In genomic region chr2:158969717-158970521, GRCh38 we compare ENCODE assay signal across 8 cellular contexts. TPM values are rescaled to one million over a fixed set of nuclear protein-coding genes. Genes with fewer than 3 reads are reported as not detected.
DNase-seq lines count a peak whose midpoint lies in the region; ATAC-seq and TF ChIP-seq lines count a peak whose summit lies in the region.

No MANE protein-coding gene starts in this region.

- H3K9me3 ChIP-seq in GM23248 (ENCODE audit: low read depth) (no peaks in the 10 kb centered on the region), neural cell (ENCODE audit: low read length) (no peaks in the 10 kb centered on the region)

- TF ChIP-seq CTCF in WI38 (IDR thresholded peaks at IDR 0.05; ENCODE audit: low read depth, low read length), result no peak
- TF ChIP-seq CTCF in foreskin fibroblast (IDR thresholded peaks at IDR 0.05; ENCODE audit: low read depth, low read length), result no peak
- no peak for TF ChIP-seq CTCF in neural cell (IDR thresholded peaks at IDR 0.05; ENCODE audit: poor library complexity, severe bottlenecking)

- peak overlapping the region; percentile 82 for H3K4me2 ChIP-seq in GM23248 (ENCODE audit: unreplicated experiment)
- peak overlapping the region; percentile 75 for H3K4me2 ChIP-seq in neural cell (ENCODE audit: low read length)

- H3K79me2 ChIP-seq in GM23248 (ENCODE audit: insufficient read depth) (peaks cover 61% of the 10 kb centered on the region), neural cell (replicated peaks; ENCODE audit: insufficient read depth, low read length) (no peaks in the 10 kb centered on the region)

- H2AFZ ChIP-seq in GM23248, result peak overlapping the region; percentile 90
- no peak overlapping the region for H2AFZ ChIP-seq in neural cell (ENCODE audit: low read depth, low read length)

- H3K4me3 ChIP-seq in GM23248 (peak overlapping the region; percentile 80), WI38 (ENCODE audit: low read depth, low read length) (peak overlapping the region; percentile 83), foreskin fibroblast (ENCODE audit: low read depth in 1 of 2, low read length in 2 of 2) (peak overlapping the region; percentile 56 to 87), neural cell (ENCODE audit: low read length) (peak overlapping the region; percentile 73)

- H3K9ac ChIP-seq in GM23248, result peak overlapping the region; percentile 83
- no peak overlapping the region for H3K9ac ChIP-seq in neural cell (ENCODE audit: low read length)

- peaks cover 8% of the 10 kb centered on the region; the same call in 1 of the 2 replicates for H3K4me1 ChIP-seq in GM23248 (ENCODE audit: insufficient read depth)

- H3K27me3 ChIP-seq in GM23248 (replicated peaks; ENCODE audit: insufficient read depth) (no peaks in the 10 kb centered on the region), neural cell (ENCODE audit: insufficient read depth, low read depth, low read length) (peaks cover 86% of the 10 kb centered on the region)

- H3F3A ChIP-seq in GM23248 (ENCODE audit: insufficient read depth) (peaks cover 35% of the 10 kb centered on the region), neural cell (ENCODE audit: insufficient read depth, low read length, poor library complexity, severe bottlenecking) (no peaks in the 10 kb centered on the region)

- no peaks in the 10 kb centered on the region for H4K20me1 ChIP-seq in GM23248 (ENCODE audit: insufficient read depth)
- H4K20me1 ChIP-seq in neural cell (ENCODE audit: insufficient read depth), result no peaks in the 10 kb centered on the region

- WGBS in GM23248 (ENCODE audit: low coverage in 1 of 2, low lambda C conversion rate in 2 of 2, missing lambda C conversion rate in 2 of 2), 2 experiments, result 2% methylated on average over 27 of the region's 27 CpGs

- in situ Hi-C loops in ACHN (cut with HindIII; ENCODE audit: low pct_ligation_motif_present, low pct_unique_long_range_greater_than_20kb, low sequenced_read_pairs) (no loop called here), GM23248 (cut with MboI) (no loop called here)

- peak; percentile 46 for DNase-seq in ACHN
- DNase-seq in GM23248, result peak; percentile 58
- peak in 1 of 2 donors; percentile 54 for DNase-seq in foreskin fibroblast
- no peak for DNase-seq in NCI-H146 (lab: John Stamatoyannopoulos, UW)

- H3K27ac ChIP-seq in GM23248, result peak overlapping the region; percentile 84
- H3K27ac ChIP-seq in neural cell (ENCODE audit: low read length), result no peak overlapping the region

- ATAC-seq in GM21576 (IDR thresholded peaks at IDR 0.05; ENCODE audit: unreplicated experiment) (no peak), GM21423 (IDR thresholded peaks at IDR 0.05; ENCODE audit: unreplicated experiment) (no peak)

- TF ChIP-seq EP300 in neural cell (conservative IDR thresholded peaks at IDR 0.05; ENCODE audit: poor library complexity, severe bottlenecking), result no peak

- no peak for TF ChIP-seq RAD21 in neural cell (conservative IDR thresholded peaks at IDR 0.05)

- no peaks in the 10 kb centered on the region for H3K9me2 ChIP-seq in GM23248 (ENCODE audit: insufficient read depth)
- H3K9me2 ChIP-seq in neural cell (ENCODE audit: insufficient read depth, low read length), result no peaks in the 10 kb centered on the region

- H3K36me3 ChIP-seq in GM23248 (ENCODE audit: low read depth) (no peaks in the 10 kb centered on the region), neural cell (ENCODE audit: insufficient read depth, low read length) (no peaks in the 10 kb centered on the region)

TF ChIP-seq in neural cell, 6 proteins besides CTCF, POLR2A, EP300 and RAD21:
- no peak for TF ChIP-seq EZH2 (IDR thresholded peaks at IDR 0.05; ENCODE audit: borderline replicate concordance, insufficient read depth, low read length, poor library complexity, severe bottlenecking)
- no peak for TF ChIP-seq POLR2AphosphoS5 (IDR thresholded peaks at IDR 0.05)
- no peak for TF ChIP-seq TAF1 (IDR thresholded peaks at IDR 0.05; ENCODE audit: low read depth)
- no peak for TF ChIP-seq REST (IDR thresholded peaks at IDR 0.05; ENCODE audit: borderline replicate concordance)
- TF ChIP-seq SMC3 (conservative IDR thresholded peaks at IDR 0.05; ENCODE audit: poor library complexity), result no peak
- no peak for TF ChIP-seq MXI1 (conservative IDR thresholded peaks at IDR 0.05; ENCODE audit: poor library complexity, severe bottlenecking)

RNA-seq across cellular contexts. Expression of gene TANC1, which starts 1.5 kb away (rescaled TPM):
- 12.1 and 16.3 TPM in 2 replicates for total RNA-seq in GM23248 (2014; rRNA removed; shearing (Covaris generic))
- 7.6 and 8.2 TPM in 2 replicates for polyA plus RNA-seq in GM23248 (2016; fragmentation: Nextera tagmentation; extraction: Ambion mirVana)
- polyA plus RNA-seq in neural cell, result 0.37 and 0.44 TPM in 2 replicates
- 0.73 and 1.0 TPM in 2 replicates for polyA minus RNA-seq in neural cell
